Comparison of ENCODE assay signal across 15 cellular contexts in genomic region chr9:126957687-126958053, GRCh38. TPM values are rescaled to one million over a fixed set of nuclear protein-coding genes. Genes with fewer than 3 reads are reported as not detected.
DNase-seq lines count a peak whose midpoint lies in the region; ATAC-seq and TF ChIP-seq lines count a peak whose summit lies in the region.
"Had no signal": no experiment of that assay in that cellular context is flagged by ENCODE, and none has a peak within 500 bp of the region (broad histone marks: within the 10 kb centered on the region; RNA-seq: fewer than 3 reads in every experiment).

No MANE protein-coding gene starts in this region.

- no peak for TF ChIP-seq POLR2A in thyroid gland (IDR thresholded peaks at IDR 0.05)

- 72 to 79% methylated on average over 3 of the region's 3 CpGs for WGBS in thyroid gland, 2 donors

- H3K4me3 ChIP-seq in cardiac fibroblast (replicated peaks in 1 of 2; ENCODE audit: low read depth in 2 of 2, low read length in 2 of 2): no peak overlapping the region
- no peak overlapping the region for H3K4me3 ChIP-seq in thyroid gland (replicated peaks in 1 of 3)
- H3K4me3 ChIP-seq: HAP-1, SK-N-MC had no signal

- intact Hi-C loops in thyroid gland (cut with DNase I): no loop called here

- H3K4me1 ChIP-seq in thyroid gland: peaks cover 28 to 33% of the 10 kb centered on the region in 2 donors

- DNase-seq in HT1080 (ENCODE audit: low read depth): peak; percentile 72
- DNase-seq in cardiac fibroblast (ENCODE audit: low read depth in 2 of 2): peak; percentile 8 to 36
- DNase-seq in iris pigment epithelial cell (ENCODE audit: low read depth): peak; percentile 43
- no peak for DNase-seq in thyroid gland
- DNase-seq in stimulated activated CD4-positive, alpha-beta T cell treated with anti-CD3 and anti-CD28 coated beads, Interleukin-15, amount 100 ng/mL, for 24 hours: no peak
- DNase-seq in SIG-M5 treated with dmso at 0.1 percent for 504 hours (lab: John Stamatoyannopoulos, UW; ENCODE audit: unreplicated experiment): no peak
- DNase-seq: activated CD8-positive, alpha-beta T cell treated with anti-CD3 and anti-CD28 coated beads, Interleukin-2, amount 10 ng/mL, durations not matched to agents 7 days and 5 days; anterior cingulate cortex; DND-41; natural killer cell; NCI-H2081 had no signal

- H3K27me3 ChIP-seq in thyroid gland: no peaks in the 10 kb centered on the region

- H3K36me3 ChIP-seq in thyroid gland: no peaks in the 10 kb centered on the region
- H3K36me3 ChIP-seq: HAP-1 had no signal

- no peaks in the 10 kb centered on the region for H3K9me3 ChIP-seq in thyroid gland
- H3K9me3 ChIP-seq: HAP-1 had no signal

- H3K27ac ChIP-seq in thyroid gland: peak overlapping the region; percentile 60 to 82 (median 78)
- H3K27ac ChIP-seq: SK-N-MC had no signal

- TF ChIP-seq CTCF in cardiac fibroblast (IDR thresholded peaks at IDR 0.05; ENCODE audit: low read depth, low read length) (no peak), thyroid gland (IDR thresholded peaks at IDR 0.05) (no peak)

- ATAC-seq in HG03469 (IDR thresholded peaks at IDR 0.05; ENCODE audit: unreplicated experiment) (no peak), HG03280 (IDR thresholded peaks at IDR 0.05; ENCODE audit: unreplicated experiment) (no peak)
- ATAC-seq: activated CD8-positive, alpha-beta T cell treated with anti-CD3 and anti-CD28 coated beads, Interleukin-2, amount 10 ng/mL, durations not matched to agents 7 days and 5 days; natural killer cell had no signal

RNA-seq across cellular contexts. Expression of gene RALGPS1, which starts 43.1 kb away (rescaled TPM):
- total RNA-seq in HT1080 (2014; rRNA removed; shearing (Covaris generic)): 0.42 and 2.4 TPM in 2 replicates
- 0.98 and 1.0 TPM in 2 replicates for polyA plus RNA-seq in HT1080 (2015; cell fraction: cytosol; rRNA removed)
- 0.57 and 1.4 TPM in 2 replicates for polyA plus RNA-seq in HT1080 (2015; cell fraction: nucleus; rRNA removed)
- 10 to 100 TPM; 27.3 to 42.1 (median 39.1) TPM for total RNA-seq in thyroid gland

Comparison
In these comparisons a context has a peak if more than half of its experiments do, and no peak if none do; other contexts are left out.
1. DNase-seq: peak in HT1080 (single experiment), cardiac fibroblast (2 of 2) and iris pigment epithelial cell (single experiment); none in thyroid gland (0 of 2), stimulated activated CD4-positive, alpha-beta T cell treated with anti-CD3 and anti-CD28 coated beads, Interleukin-15, amount 100 ng/mL, for 24 hours (single experiment) and SIG-M5 treated with dmso at 0.1 percent for 504 hours (single experiment).